ENCODE assay signal across 29 cellular contexts in the genomic region with DNA sequence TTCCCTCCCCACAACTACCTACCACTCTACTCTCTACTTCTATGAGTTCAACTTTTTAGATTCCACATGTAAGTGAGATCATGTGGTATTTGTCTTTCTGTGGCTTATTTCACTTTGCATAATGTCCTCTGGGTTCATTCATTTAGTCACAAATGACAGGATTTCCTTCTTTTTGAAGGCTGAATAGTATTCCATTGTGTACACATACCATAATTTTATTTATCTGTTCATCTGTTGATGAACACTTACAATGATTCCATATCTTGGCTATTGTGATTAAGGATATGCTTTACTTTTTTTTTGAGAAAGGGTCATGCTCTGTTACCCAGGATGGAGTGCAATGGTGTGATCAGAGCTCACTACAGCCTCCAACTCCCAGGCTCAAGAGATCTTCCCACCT.
"Had no signal": no experiment of that assay in that cellular context is flagged by ENCODE, and none has a peak within 500 bp of the region (broad histone marks: within the 10 kb centered on the region; RNA-seq: fewer than 3 reads in every experiment).

No MANE protein-coding gene starts in this region.

- DNase-seq: dermis blood vessel endothelial cell; dorsolateral prefrontal cortex; effector CD4-positive, alpha-beta T cell; effector memory CD4-positive, alpha-beta T cell; erythroblast; esophagus squamous epithelium; foreskin fibroblast; foreskin melanocyte; gastrocnemius medialis; glutamatergic neuron; head of caudate nucleus; heart right ventricle; hippocampal formation; immature natural killer cell; islet precursor cell; kidney; kidney glomerular epithelial cell; left colon; left ventricle myocardium superior; lower lobe of right lung; mesenchymal stem cell; mucosa of descending colon; naive B cell had no signal

- H3K27me3 Mint-ChIP-seq: naive B cell had no signal

- H3K4me3 ChIP-seq: coronary artery, dorsolateral prefrontal cortex, esophagus squamous epithelium, gastrocnemius medialis, heart right ventricle, lower lobe of right lung, mucosa of descending colon had no signal

- H3K4me1 ChIP-seq: heart right ventricle, lower lobe of right lung had no signal

- H3K4me1 Mint-ChIP-seq: immature natural killer cell, mesothelial cell of epicardium, naive B cell had no signal

- H3K27ac Mint-ChIP-seq: immature natural killer cell, mesothelial cell of epicardium had no signal

- H3K9me3 ChIP-seq: esophagus squamous epithelium, gastrocnemius medialis, lower lobe of right lung, mucosa of descending colon had no signal

- FAIRE-seq: colon, kidney had no signal

- H3K27ac ChIP-seq: coronary artery, dorsolateral prefrontal cortex, epithelial cell of prostate, esophagus squamous epithelium, gastrocnemius medialis, heart right ventricle, lower lobe of right lung had no signal

- H3K36me3 ChIP-seq: esophagus squamous epithelium, gastrocnemius medialis, lower lobe of right lung had no signal

- ATAC-seq: esophagus mucosa, gastrocnemius medialis, heart right ventricle, left colon, left lobe of liver, left ventricle myocardium superior, lower lobe of right lung, mucosa of descending colon had no signal

- H3K4me3 Mint-ChIP-seq: immature natural killer cell, mesothelial cell of epicardium, naive B cell had no signal

- H3K27me3 ChIP-seq: dorsolateral prefrontal cortex, esophagus squamous epithelium, gastrocnemius medialis, heart right ventricle had no signal
